8 cellular contexts compared by ENCODE assay signal in the genomic region with DNA sequence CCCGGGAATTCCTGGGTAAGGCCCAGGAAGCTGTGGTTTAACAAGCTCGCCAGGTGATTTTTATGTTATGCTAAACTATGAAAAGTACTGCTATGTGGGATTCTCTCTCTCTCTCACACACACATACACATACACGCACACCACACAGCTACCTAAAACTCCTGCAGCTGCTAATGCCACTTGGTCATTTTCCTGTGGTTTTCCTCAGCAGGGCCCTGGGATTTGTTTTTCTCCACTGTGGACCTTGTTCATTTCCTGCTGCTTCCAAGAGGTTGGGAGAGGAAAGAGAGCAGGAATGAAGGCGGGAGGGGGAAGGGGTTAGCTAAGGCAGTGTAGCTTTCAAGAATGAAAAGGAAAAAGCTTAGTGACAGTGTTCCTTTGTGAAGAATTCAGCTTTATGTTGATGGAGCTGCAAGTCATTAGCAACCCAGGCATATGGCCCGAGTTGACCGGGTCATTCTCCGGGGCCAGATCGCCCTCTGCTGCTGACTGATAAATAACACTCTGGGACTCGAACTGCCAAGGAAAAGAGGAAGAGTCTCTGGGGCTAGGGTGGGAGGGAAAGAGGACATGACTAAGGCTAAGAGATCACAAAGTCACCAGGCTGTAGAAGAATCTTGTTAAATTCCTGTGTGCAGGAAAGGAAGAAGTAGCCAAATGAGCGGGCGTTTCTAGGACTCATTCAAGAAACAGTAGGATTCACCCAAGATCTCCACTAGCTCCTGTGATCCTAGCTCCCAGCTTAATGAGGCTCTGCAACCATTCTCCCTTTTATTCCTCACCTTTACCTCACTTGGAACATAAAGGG. TPM values are rescaled to one million over a fixed set of nuclear protein-coding genes. Genes with fewer than 3 reads are reported as not detected.
A peak's percentile ranks its signal among the peaks of the same experiment; 100 is the strongest.
DNase-seq lines count a peak whose midpoint lies in the region; ATAC-seq and TF ChIP-seq lines count a peak whose summit lies in the region.

No MANE protein-coding gene starts in this region.

- TF ChIP-seq CTCF in glutamatergic neuron (IDR thresholded peaks at IDR 0.05; ENCODE audit: partially characterized antibody, unreplicated experiment) (peak; percentile 22), neutrophil (IDR thresholded peaks at IDR 0.05) (peak; percentile 63)

- H3K4me3 Mint-ChIP-seq in activated naive CD8-positive, alpha-beta T cell treated with anti-CD3 and anti-CD28 coated beads for 36 hours: peak overlapping the region; percentile 45
- H3K4me3 Mint-ChIP-seq in glutamatergic neuron (ENCODE audit: unreplicated experiment): no peak overlapping the region

- H3K9me3 ChIP-seq in neutrophil: no peaks in the 10 kb centered on the region

- H3K36me3 Mint-ChIP-seq in activated naive CD8-positive, alpha-beta T cell treated with anti-CD3 and anti-CD28 coated beads for 36 hours: peaks cover 2% of the 10 kb centered on the region
- no peaks in the 10 kb centered on the region for H3K36me3 Mint-ChIP-seq in glutamatergic neuron (ENCODE audit: unreplicated experiment)

- H3K4me1 Mint-ChIP-seq in activated naive CD8-positive, alpha-beta T cell treated with anti-CD3 and anti-CD28 coated beads for 36 hours: peaks cover 28% of the 10 kb centered on the region
- peaks cover 20% of the 10 kb centered on the region for H3K4me1 Mint-ChIP-seq in glutamatergic neuron (ENCODE audit: low read depth, unreplicated experiment)

- H3K4me3 ChIP-seq in neutrophil (ENCODE audit: low read depth in 1 of 2, low read length in 1 of 2): no peak overlapping the region

- H3K27me3 ChIP-seq in neutrophil: peaks cover 47% of the 10 kb centered on the region

- no peaks in the 10 kb centered on the region for H3K36me3 ChIP-seq in neutrophil

- H3K9me3 Mint-ChIP-seq in activated naive CD8-positive, alpha-beta T cell treated with anti-CD3 and anti-CD28 coated beads for 36 hours: no peaks in the 10 kb centered on the region
- peaks cover 2% of the 10 kb centered on the region for H3K9me3 Mint-ChIP-seq in glutamatergic neuron (ENCODE audit: unreplicated experiment)

- H3K27ac ChIP-seq in neutrophil: peak overlapping the region; percentile 49

- peak; percentile 20 for DNase-seq in activated naive CD4-positive, alpha-beta T cell treated with Interleukin-2 at 50 U/mL for 16 hours
- DNase-seq in activated naive CD4-positive, alpha-beta T cell (lab: John Stamatoyannopoulos, UW): no peak
- peak; percentile 90 for DNase-seq in NCI-H226
- DNase-seq in activated naive CD8-positive, alpha-beta T cell treated with anti-CD3 and anti-CD28 coated beads for 36 hours: peak; percentile 15
- DNase-seq in glutamatergic neuron: peak; percentile 75
- no peak for DNase-seq in NCI-H128 (lab: John Stamatoyannopoulos, UW; ENCODE audit: unreplicated experiment)

- H3K27ac Mint-ChIP-seq in activated naive CD8-positive, alpha-beta T cell treated with anti-CD3 and anti-CD28 coated beads for 36 hours: no peak overlapping the region
- peak overlapping the region; percentile 85 for H3K27ac Mint-ChIP-seq in glutamatergic neuron (ENCODE audit: unreplicated experiment)

- H3K4me1 ChIP-seq in neutrophil (ENCODE audit: control insufficient read depth in 1 of 2, insufficient read depth in 1 of 2, low read depth in 1 of 2, low read length in 1 of 2): peaks cover 46 to 47% of the 10 kb centered on the region in 2 experiments

- peak; percentile 69 for ATAC-seq in HG02884 (IDR thresholded peaks at IDR 0.05; ENCODE audit: unreplicated experiment)

- no peaks in the 10 kb centered on the region for H3K27me3 Mint-ChIP-seq in activated naive CD8-positive, alpha-beta T cell treated with anti-CD3 and anti-CD28 coated beads for 36 hours
- H3K27me3 Mint-ChIP-seq in glutamatergic neuron (ENCODE audit: unreplicated experiment): no peaks in the 10 kb centered on the region

RNA-seq across cellular contexts. Expression of gene LRIG2, which starts 30.5 kb away (rescaled TPM):
- 1 to 10 TPM; 5.6 to 6.5 TPM for total RNA-seq in activated naive CD8-positive, alpha-beta T cell treated with anti-CD3 and anti-CD28 coated beads for 36 hours
- 23.4 TPM for total RNA-seq in glutamatergic neuron (ENCODE audit: unreplicated experiment)

Comparison
In these comparisons a context has a peak if more than half of its experiments do, and no peak if none do; other contexts are left out.
1. DNase-seq: peak in activated naive CD4-positive, alpha-beta T cell treated with Interleukin-2 at 50 U/mL for 16 hours (single experiment), NCI-H226 (single experiment), activated naive CD8-positive, alpha-beta T cell treated with anti-CD3 and anti-CD28 coated beads for 36 hours (single experiment) and glutamatergic neuron (single experiment); none in activated naive CD4-positive, alpha-beta T cell (0 of 4) and NCI-H128 (single experiment).